9 cellular contexts compared by ENCODE assay signal in genomic region chr20:14036567-14036966, GRCh38. TPM values are rescaled to one million over a fixed set of nuclear protein-coding genes. Genes with fewer than 3 reads are reported as not detected.
"Had no signal": no experiment of that assay in that cellular context is flagged by ENCODE, and none has a peak within 500 bp of the region (broad histone marks: within the 10 kb centered on the region; RNA-seq: fewer than 3 reads in every experiment).

No MANE protein-coding gene starts in this region.

- FAIRE-seq: G401.6, GM12878, GM12891, GM12892, GM18507, GM19239 had no signal

- DNase-seq: GDM1, GF-D8 had no signal

- H3K4me3 ChIP-seq: GM12878 had no signal

- ATAC-seq: GM12878 had no signal

RNA-seq across cellular contexts. Expression of gene MACROD2, which starts 41.3 kb away (rescaled TPM):
- total RNA-seq: G401 had no signal

RNA-seq across cellular contexts. Expression of gene SEL1L2, which starts 46.2 kb away (rescaled TPM):
- total RNA-seq: G401, GM12878 had no signal
- polyA plus RNA-seq: GM12878 had no signal
